1 cellular context compared by ENCODE assay signal in genomic region chr16:21614896-21615295, GRCh38.
TF ChIP-seq lines count a peak whose summit lies in the region.

No MANE protein-coding gene starts in this region.

TF ChIP-seq in GM23338, 12 proteins besides CTCF, POLR2A, EP300 and RAD21:
- TF ChIP-seq STAT1 (IDR thresholded peaks at IDR 0.05; ENCODE audit: unreplicated experiment), result no peak
- TF ChIP-seq ZNF114 (CRISPR knock-in tag; IDR thresholded peaks at IDR 0.05), result no peak
- no peak for TF ChIP-seq EZH2 (IDR thresholded peaks at IDR 0.05; ENCODE audit: low read depth, unreplicated experiment)
- TF ChIP-seq JUNB (IDR thresholded peaks at IDR 0.05; ENCODE audit: unreplicated experiment), result no peak
- no peak for TF ChIP-seq POLR2AphosphoS5 (IDR thresholded peaks at IDR 0.05; ENCODE audit: low read depth)
- TF ChIP-seq, protein P1, sequence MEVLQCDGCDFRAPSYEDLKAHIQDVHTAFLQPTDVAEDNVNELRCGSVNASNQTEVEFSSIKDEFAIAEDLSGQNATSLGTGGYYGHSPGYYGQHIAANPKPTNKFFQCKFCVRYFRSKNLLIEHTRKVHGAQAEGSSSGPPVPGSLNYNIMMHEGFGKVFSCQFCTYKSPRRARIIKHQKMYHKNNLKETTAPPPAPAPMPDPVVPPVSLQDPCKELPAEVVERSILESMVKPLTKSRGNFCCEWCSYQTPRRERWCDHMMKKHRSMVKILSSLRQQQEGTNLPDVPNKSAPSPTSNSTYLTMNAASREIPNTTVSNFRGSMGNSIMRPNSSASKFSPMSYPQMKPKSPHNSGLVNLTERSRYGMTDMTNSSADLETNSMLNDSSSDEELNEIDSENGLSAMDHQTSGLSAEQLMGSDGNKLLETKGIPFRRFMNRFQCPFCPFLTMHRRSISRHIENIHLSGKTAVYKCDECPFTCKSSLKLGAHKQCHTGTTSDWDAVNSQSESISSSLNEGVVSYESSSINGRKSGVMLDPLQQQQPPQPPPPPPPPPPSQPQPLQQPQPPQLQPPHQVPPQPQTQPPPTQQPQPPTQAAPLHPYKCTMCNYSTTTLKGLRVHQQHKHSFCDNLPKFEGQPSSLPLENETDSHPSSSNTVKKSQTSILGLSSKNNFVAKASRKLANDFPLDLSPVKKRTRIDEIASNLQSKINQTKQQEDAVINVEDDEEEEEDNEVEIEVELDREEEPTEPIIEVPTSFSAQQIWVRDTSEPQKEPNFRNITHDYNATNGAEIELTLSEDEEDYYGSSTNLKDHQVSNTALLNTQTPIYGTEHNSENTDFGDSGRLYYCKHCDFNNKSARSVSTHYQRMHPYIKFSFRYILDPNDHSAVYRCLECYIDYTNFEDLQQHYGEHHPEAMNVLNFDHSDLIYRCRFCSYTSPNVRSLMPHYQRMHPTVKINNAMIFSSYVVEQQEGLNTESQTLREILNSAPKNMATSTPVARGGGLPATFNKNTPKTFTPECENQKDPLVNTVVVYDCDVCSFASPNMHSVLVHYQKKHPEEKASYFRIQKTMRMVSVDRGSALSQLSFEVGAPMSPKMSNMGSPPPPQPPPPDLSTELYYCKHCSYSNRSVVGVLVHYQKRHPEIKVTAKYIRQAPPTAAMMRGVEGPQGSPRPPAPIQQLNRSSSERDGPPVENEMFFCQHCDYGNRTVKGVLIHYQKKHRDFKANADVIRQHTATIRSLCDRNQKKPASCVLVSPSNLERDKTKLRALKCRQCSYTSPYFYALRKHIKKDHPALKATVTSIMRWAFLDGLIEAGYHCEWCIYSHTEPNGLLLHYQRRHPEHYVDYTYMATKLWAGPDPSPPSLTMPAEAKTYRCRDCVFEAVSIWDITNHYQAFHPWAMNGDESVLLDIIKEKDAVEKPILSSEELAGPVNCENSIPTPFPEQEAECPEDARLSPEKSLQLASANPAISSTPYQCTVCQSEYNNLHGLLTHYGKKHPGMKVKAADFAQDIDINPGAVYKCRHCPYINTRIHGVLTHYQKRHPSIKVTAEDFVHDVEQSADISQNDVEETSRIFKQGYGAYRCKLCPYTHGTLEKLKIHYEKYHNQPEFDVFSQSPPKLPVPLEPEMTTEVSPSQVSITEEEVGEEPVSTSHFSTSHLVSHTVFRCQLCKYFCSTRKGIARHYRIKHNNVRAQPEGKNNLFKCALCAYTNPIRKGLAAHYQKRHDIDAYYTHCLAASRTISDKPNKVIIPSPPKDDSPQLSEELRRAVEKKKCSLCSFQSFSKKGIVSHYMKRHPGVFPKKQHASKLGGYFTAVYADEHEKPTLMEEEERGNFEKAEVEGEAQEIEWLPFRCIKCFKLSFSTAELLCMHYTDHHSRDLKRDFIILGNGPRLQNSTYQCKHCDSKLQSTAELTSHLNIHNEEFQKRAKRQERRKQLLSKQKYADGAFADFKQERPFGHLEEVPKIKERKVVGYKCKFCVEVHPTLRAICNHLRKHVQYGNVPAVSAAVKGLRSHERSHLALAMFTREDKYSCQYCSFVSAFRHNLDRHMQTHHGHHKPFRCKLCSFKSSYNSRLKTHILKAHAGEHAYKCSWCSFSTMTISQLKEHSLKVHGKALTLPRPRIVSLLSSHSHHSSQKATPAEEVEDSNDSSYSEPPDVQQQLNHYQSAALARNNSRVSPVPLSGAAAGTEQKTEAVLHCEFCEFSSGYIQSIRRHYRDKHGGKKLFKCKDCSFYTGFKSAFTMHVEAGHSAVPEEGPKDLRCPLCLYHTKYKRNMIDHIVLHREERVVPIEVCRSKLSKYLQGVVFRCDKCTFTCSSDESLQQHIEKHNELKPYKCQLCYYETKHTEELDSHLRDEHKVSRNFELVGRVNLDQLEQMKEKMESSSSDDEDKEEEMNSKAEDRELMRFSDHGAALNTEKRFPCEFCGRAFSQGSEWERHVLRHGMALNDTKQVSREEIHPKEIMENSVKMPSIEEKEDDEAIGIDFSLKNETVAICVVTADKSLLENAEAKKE (CRISPR knock-in tag; IDR thresholded peaks at IDR 0.05), result no peak
- TF ChIP-seq ZNF331 (CRISPR knock-in tag; IDR thresholded peaks at IDR 0.05; ENCODE audit: low read depth), result no peak
- no peak for TF ChIP-seq ETS1 (IDR thresholded peaks at IDR 0.05)
- TF ChIP-seq CREB1 (CRISPR knock-in tag; IDR thresholded peaks at IDR 0.05; ENCODE audit: low read depth), result no peak
- no peak for TF ChIP-seq EZH2phosphoT487 (IDR thresholded peaks at IDR 0.05; ENCODE audit: unreplicated experiment)
- TF ChIP-seq REST (IDR thresholded peaks at IDR 0.05; ENCODE audit: unreplicated experiment), result no peak
- no peak for TF ChIP-seq NANOG (IDR thresholded peaks at IDR 0.05; ENCODE audit: borderline replicate concordance)
